ENCODE assay signal across 1 cellular context in the genomic region with DNA sequence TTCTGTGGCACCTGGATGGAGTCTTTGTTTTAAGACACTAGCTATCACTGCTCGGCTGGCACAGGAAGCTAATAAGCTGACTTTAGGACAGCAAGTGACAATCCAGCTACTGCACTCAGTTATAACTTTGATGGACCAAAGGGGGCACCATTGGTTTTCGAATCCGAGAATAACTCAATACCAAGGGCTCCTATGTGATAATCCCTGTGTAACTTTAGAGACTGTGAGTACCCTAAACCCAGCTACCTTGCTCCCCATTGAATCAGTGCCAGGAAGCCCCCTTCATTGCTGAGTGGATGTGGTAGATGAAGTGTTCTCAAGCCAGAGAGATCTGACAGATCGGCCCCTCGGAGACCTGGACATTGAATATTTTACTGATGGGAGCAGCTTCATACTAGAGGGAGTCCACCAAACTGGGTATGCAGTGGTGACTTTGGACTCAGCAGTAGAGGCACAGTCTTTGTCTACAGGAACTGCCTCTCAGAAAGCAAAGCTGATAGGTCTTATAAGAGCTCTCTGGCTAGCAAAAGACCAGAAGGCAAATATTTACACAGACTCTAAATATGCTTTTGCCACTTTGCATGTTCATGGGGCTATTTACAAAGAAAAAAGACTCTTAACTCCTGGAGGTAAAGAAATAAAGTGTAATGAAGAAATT.
TF ChIP-seq lines count a peak whose summit lies in the region.

No MANE protein-coding gene starts in this region.

TF ChIP-seq in GM23338, 12 proteins besides CTCF, POLR2A, EP300 and RAD21:
- TF ChIP-seq, protein P1, sequence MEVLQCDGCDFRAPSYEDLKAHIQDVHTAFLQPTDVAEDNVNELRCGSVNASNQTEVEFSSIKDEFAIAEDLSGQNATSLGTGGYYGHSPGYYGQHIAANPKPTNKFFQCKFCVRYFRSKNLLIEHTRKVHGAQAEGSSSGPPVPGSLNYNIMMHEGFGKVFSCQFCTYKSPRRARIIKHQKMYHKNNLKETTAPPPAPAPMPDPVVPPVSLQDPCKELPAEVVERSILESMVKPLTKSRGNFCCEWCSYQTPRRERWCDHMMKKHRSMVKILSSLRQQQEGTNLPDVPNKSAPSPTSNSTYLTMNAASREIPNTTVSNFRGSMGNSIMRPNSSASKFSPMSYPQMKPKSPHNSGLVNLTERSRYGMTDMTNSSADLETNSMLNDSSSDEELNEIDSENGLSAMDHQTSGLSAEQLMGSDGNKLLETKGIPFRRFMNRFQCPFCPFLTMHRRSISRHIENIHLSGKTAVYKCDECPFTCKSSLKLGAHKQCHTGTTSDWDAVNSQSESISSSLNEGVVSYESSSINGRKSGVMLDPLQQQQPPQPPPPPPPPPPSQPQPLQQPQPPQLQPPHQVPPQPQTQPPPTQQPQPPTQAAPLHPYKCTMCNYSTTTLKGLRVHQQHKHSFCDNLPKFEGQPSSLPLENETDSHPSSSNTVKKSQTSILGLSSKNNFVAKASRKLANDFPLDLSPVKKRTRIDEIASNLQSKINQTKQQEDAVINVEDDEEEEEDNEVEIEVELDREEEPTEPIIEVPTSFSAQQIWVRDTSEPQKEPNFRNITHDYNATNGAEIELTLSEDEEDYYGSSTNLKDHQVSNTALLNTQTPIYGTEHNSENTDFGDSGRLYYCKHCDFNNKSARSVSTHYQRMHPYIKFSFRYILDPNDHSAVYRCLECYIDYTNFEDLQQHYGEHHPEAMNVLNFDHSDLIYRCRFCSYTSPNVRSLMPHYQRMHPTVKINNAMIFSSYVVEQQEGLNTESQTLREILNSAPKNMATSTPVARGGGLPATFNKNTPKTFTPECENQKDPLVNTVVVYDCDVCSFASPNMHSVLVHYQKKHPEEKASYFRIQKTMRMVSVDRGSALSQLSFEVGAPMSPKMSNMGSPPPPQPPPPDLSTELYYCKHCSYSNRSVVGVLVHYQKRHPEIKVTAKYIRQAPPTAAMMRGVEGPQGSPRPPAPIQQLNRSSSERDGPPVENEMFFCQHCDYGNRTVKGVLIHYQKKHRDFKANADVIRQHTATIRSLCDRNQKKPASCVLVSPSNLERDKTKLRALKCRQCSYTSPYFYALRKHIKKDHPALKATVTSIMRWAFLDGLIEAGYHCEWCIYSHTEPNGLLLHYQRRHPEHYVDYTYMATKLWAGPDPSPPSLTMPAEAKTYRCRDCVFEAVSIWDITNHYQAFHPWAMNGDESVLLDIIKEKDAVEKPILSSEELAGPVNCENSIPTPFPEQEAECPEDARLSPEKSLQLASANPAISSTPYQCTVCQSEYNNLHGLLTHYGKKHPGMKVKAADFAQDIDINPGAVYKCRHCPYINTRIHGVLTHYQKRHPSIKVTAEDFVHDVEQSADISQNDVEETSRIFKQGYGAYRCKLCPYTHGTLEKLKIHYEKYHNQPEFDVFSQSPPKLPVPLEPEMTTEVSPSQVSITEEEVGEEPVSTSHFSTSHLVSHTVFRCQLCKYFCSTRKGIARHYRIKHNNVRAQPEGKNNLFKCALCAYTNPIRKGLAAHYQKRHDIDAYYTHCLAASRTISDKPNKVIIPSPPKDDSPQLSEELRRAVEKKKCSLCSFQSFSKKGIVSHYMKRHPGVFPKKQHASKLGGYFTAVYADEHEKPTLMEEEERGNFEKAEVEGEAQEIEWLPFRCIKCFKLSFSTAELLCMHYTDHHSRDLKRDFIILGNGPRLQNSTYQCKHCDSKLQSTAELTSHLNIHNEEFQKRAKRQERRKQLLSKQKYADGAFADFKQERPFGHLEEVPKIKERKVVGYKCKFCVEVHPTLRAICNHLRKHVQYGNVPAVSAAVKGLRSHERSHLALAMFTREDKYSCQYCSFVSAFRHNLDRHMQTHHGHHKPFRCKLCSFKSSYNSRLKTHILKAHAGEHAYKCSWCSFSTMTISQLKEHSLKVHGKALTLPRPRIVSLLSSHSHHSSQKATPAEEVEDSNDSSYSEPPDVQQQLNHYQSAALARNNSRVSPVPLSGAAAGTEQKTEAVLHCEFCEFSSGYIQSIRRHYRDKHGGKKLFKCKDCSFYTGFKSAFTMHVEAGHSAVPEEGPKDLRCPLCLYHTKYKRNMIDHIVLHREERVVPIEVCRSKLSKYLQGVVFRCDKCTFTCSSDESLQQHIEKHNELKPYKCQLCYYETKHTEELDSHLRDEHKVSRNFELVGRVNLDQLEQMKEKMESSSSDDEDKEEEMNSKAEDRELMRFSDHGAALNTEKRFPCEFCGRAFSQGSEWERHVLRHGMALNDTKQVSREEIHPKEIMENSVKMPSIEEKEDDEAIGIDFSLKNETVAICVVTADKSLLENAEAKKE (CRISPR knock-in tag; IDR thresholded peaks at IDR 0.05): no peak
- TF ChIP-seq EZH2phosphoT487 (IDR thresholded peaks at IDR 0.05; ENCODE audit: unreplicated experiment): no peak
- no peak for TF ChIP-seq NANOG (IDR thresholded peaks at IDR 0.05; ENCODE audit: borderline replicate concordance)
- TF ChIP-seq, protein P2, sequence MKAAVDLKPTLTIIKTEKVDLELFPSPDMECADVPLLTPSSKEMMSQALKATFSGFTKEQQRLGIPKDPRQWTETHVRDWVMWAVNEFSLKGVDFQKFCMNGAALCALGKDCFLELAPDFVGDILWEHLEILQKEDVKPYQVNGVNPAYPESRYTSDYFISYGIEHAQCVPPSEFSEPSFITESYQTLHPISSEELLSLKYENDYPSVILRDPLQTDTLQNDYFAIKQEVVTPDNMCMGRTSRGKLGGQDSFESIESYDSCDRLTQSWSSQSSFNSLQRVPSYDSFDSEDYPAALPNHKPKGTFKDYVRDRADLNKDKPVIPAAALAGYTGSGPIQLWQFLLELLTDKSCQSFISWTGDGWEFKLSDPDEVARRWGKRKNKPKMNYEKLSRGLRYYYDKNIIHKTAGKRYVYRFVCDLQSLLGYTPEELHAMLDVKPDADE (IDR thresholded peaks at IDR 0.05): no peak
- TF ChIP-seq CREB1 (CRISPR knock-in tag; IDR thresholded peaks at IDR 0.05; ENCODE audit: low read depth): no peak
- no peak for TF ChIP-seq STAT1 (IDR thresholded peaks at IDR 0.05; ENCODE audit: unreplicated experiment)
- TF ChIP-seq ZNF331 (CRISPR knock-in tag; IDR thresholded peaks at IDR 0.05; ENCODE audit: low read depth): no peak
